In the genomic region with DNA sequence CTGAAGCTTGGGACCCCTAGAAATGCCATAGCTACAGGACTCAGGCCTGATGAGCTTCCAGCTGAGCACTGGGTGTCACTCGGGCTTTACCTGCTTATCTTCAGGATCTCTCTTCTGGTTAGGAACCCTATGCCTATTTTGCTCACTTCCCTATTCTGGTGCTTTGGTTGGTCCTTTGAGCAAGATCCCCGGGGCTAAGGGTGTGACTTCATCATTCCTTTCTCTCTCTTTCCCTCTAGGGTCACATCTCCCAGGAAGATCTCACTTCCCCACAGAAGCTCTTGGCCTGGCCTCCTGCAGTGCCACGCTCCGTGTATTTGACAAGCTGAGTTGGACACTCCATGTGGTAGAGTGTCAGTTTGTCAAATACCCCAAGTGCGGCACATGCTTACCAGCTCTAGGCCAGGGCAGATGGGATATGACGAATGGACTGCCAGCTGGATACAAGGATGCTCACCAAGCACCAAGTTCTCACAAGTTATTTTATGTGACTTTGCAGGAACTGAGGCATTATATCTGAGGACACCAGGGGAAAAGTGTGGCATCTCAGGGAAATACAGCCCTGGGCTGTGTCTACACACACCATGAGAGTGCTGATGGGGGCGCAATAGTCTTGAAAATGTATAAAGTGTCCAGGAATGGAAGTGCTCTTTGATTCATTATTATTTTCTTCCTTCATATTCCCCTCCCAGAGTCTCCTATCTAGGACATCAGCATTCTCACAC, we compare ENCODE assay signal across 1 cellular context.
TF ChIP-seq lines count a peak whose summit lies in the region.

No MANE protein-coding gene starts in this region.

TF ChIP-seq in K562, 482 proteins besides CTCF, POLR2A, EP300 and RAD21 (continued from another document and continues in another):
- TF ChIP-seq, protein P1, sequence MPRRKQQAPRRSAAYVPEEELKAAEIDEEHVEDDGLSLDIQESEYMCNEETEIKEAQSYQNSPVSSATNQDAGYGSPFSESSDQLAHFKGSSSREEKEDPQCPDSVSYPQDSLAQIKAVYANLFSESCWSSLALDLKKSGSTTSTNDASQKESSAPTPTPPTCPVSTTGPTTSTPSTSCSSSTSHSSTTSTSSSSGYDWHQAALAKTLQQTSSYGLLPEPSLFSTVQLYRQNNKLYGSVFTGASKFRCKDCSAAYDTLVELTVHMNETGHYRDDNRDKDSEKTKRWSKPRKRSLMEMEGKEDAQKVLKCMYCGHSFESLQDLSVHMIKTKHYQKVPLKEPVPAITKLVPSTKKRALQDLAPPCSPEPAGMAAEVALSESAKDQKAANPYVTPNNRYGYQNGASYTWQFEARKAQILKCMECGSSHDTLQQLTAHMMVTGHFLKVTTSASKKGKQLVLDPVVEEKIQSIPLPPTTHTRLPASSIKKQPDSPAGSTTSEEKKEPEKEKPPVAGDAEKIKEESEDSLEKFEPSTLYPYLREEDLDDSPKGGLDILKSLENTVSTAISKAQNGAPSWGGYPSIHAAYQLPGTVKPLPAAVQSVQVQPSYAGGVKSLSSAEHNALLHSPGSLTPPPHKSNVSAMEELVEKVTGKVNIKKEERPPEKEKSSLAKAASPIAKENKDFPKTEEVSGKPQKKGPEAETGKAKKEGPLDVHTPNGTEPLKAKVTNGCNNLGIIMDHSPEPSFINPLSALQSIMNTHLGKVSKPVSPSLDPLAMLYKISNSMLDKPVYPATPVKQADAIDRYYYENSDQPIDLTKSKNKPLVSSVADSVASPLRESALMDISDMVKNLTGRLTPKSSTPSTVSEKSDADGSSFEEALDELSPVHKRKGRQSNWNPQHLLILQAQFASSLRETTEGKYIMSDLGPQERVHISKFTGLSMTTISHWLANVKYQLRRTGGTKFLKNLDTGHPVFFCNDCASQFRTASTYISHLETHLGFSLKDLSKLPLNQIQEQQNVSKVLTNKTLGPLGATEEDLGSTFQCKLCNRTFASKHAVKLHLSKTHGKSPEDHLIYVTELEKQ (CRISPR knock-in tag; IDR thresholded peaks at IDR 0.05), result no peak
- no peak for TF ChIP-seq ZBTB1 (CRISPR knock-in tag; IDR thresholded peaks at IDR 0.05; ENCODE audit: borderline replicate concordance, low read depth)
- TF ChIP-seq TCF3 (CRISPR knock-in tag; IDR thresholded peaks at IDR 0.05), result no peak
- TF ChIP-seq, protein P2, sequence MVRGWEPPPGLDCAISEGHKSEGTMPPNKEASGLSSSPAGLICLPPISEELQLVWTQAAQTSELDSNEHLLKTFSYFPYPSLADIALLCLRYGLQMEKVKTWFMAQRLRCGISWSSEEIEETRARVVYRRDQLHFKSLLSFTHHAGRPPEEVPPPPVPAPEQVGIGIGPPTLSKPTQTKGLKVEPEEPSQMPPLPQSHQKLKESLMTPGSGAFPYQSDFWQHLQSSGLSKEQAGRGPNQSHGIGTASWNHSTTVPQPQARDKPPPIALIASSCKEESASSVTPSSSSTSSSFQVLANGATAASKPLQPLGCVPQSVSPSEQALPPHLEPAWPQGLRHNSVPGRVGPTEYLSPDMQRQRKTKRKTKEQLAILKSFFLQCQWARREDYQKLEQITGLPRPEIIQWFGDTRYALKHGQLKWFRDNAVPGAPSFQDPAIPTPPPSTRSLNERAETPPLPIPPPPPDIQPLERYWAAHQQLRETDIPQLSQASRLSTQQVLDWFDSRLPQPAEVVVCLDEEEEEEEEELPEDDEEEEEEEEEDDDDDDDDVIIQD (CRISPR knock-in tag; IDR thresholded peaks at IDR 0.05), result no peak
- TF ChIP-seq ERF (CRISPR knock-in tag; IDR thresholded peaks at IDR 0.05), result peak; percentile 20; the same call in 1 of the 2 replicates
- no peak for TF ChIP-seq ZNF124 (CRISPR knock-in tag; IDR thresholded peaks at IDR 0.05)
- TF ChIP-seq ZNF77 (CRISPR knock-in tag; IDR thresholded peaks at IDR 0.05), result no peak
- TF ChIP-seq, protein P3, sequence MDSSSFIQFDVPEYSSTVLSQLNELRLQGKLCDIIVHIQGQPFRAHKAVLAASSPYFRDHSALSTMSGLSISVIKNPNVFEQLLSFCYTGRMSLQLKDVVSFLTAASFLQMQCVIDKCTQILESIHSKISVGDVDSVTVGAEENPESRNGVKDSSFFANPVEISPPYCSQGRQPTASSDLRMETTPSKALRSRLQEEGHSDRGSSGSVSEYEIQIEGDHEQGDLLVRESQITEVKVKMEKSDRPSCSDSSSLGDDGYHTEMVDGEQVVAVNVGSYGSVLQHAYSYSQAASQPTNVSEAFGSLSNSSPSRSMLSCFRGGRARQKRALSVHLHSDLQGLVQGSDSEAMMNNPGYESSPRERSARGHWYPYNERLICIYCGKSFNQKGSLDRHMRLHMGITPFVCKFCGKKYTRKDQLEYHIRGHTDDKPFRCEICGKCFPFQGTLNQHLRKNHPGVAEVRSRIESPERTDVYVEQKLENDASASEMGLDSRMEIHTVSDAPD (CRISPR knock-in tag; IDR thresholded peaks at IDR 0.05), result no peak
- no peak for TF ChIP-seq ELF2 (CRISPR knock-in tag; IDR thresholded peaks at IDR 0.05)
- TF ChIP-seq ARHGAP35 (IDR thresholded peaks at IDR 0.05; ENCODE audit: partially characterized antibody), result no peak
- TF ChIP-seq, protein P4, sequence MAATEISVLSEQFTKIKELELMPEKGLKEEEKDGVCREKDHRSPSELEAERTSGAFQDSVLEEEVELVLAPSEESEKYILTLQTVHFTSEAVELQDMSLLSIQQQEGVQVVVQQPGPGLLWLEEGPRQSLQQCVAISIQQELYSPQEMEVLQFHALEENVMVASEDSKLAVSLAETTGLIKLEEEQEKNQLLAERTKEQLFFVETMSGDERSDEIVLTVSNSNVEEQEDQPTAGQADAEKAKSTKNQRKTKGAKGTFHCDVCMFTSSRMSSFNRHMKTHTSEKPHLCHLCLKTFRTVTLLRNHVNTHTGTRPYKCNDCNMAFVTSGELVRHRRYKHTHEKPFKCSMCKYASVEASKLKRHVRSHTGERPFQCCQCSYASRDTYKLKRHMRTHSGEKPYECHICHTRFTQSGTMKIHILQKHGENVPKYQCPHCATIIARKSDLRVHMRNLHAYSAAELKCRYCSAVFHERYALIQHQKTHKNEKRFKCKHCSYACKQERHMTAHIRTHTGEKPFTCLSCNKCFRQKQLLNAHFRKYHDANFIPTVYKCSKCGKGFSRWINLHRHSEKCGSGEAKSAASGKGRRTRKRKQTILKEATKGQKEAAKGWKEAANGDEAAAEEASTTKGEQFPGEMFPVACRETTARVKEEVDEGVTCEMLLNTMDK (IDR thresholded peaks at IDR 0.05; ENCODE audit: borderline replicate concordance, insufficient read depth, low read depth, low read length, poor library complexity, severe bottlenecking), result no peak
- no peak for TF ChIP-seq ZNF174 (CRISPR knock-in tag; IDR thresholded peaks at IDR 0.05)
- TF ChIP-seq ZNF274 (IDR thresholded peaks at IDR 0.05; ENCODE audit: borderline replicate concordance, low read depth, low read length), result no peak
- TF ChIP-seq RBM14 (IDR thresholded peaks at IDR 0.05; ENCODE audit: borderline replicate concordance, insufficient read depth, low read depth, low read length), result no peak
- 0 out of 2 replicates have a peak, but pooled peaks have one; percentile 50 for TF ChIP-seq GTF2E2 (tag; IDR thresholded peaks at IDR 0.05)
- no peak for TF ChIP-seq ZNF263 (CRISPR knock-in tag; IDR thresholded peaks at IDR 0.05; ENCODE audit: borderline replicate concordance)
- TF ChIP-seq MYC (IDR thresholded peaks at IDR 0.05; ENCODE audit: low read depth, low read length), result 0 out of 2 replicates have a peak, but pooled peaks have one; percentile 12
- no peak for TF ChIP-seq MYC (CRISPR knock-in tag; IDR thresholded peaks at IDR 0.05; ENCODE audit: borderline replicate concordance, low read depth)
- TF ChIP-seq ZKSCAN1 (IDR thresholded peaks at IDR 0.05; ENCODE audit: low read depth, low read length), result peak; percentile 48; the same call in 1 of the 2 replicates
- TF ChIP-seq ZSCAN29 (IDR thresholded peaks at IDR 0.05), result no peak
- TF ChIP-seq PHF8 (IDR thresholded peaks at IDR 0.05; ENCODE audit: borderline replicate concordance, low read length), result no peak
- TF ChIP-seq CBX3 (IDR thresholded peaks at IDR 0.05; ENCODE audit: borderline replicate concordance in 1 of 2, low read length in 2 of 2), result no peak
- no peak for TF ChIP-seq BRCA1 (IDR thresholded peaks at IDR 0.05)
- TF ChIP-seq BRCA1 (CRISPR knock-in tag; IDR thresholded peaks at IDR 0.05), result no peak
- peak; percentile 28; the same call in 1 of the 2 replicates for TF ChIP-seq POLR2AphosphoS2 (IDR thresholded peaks at IDR 0.05; ENCODE audit: low read length)
- TF ChIP-seq DMBX1 (CRISPR knock-in tag; IDR thresholded peaks at IDR 0.05; ENCODE audit: borderline replicate concordance), result peak; percentile 42
- TF ChIP-seq, protein P5, sequence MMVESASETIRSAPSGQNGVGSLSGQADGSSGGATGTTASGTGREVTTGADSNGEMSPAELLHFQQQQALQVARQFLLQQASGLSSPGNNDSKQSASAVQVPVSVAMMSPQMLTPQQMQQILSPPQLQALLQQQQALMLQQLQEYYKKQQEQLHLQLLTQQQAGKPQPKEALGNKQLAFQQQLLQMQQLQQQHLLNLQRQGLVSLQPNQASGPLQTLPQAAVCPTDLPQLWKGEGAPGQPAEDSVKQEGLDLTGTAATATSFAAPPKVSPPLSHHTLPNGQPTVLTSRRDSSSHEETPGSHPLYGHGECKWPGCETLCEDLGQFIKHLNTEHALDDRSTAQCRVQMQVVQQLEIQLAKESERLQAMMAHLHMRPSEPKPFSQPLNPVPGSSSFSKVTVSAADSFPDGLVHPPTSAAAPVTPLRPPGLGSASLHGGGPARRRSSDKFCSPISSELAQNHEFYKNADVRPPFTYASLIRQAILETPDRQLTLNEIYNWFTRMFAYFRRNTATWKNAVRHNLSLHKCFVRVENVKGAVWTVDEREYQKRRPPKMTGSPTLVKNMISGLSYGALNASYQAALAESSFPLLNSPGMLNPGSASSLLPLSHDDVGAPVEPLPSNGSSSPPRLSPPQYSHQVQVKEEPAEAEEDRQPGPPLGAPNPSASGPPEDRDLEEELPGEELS (CRISPR knock-in tag; IDR thresholded peaks at IDR 0.05; ENCODE audit: borderline replicate concordance), result no peak
- no peak for TF ChIP-seq KHSRP (IDR thresholded peaks at IDR 0.05)
- TF ChIP-seq SOX6 (IDR thresholded peaks at IDR 0.05), result no peak
- TF ChIP-seq, protein P6, sequence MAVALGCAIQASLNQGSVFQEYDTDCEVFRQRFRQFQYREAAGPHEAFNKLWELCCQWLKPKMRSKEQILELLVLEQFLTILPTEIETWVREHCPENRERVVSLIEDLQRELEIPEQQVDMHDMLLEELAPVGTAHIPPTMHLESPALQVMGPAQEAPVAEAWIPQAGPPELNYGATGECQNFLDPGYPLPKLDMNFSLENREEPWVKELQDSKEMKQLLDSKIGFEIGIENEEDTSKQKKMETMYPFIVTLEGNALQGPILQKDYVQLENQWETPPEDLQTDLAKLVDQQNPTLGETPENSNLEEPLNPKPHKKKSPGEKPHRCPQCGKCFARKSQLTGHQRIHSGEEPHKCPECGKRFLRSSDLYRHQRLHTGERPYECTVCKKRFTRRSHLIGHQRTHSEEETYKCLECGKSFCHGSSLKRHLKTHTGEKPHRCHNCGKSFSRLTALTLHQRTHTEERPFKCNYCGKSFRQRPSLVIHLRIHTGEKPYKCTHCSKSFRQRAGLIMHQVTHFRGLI (CRISPR knock-in tag; IDR thresholded peaks at IDR 0.05), result no peak
- no peak for TF ChIP-seq ZZZ3 (IDR thresholded peaks at IDR 0.05)
- TF ChIP-seq TCF7L2 (IDR thresholded peaks at IDR 0.05; ENCODE audit: low read depth, low read length), result no peak
- no peak for TF ChIP-seq SIN3A (IDR thresholded peaks at IDR 0.05; ENCODE audit: borderline replicate concordance in 2 of 2, control insufficient read depth in 1 of 2, low read depth in 2 of 2, low read length in 2 of 2)
- no peak for TF ChIP-seq PML (IDR thresholded peaks at IDR 0.05; ENCODE audit: low read length)
- TF ChIP-seq ZNF24 (IDR thresholded peaks at IDR 0.05), result no peak
- TF ChIP-seq ZNF507 (tag; conservative IDR thresholded peaks at IDR 0.05), result no peak
- no peak for TF ChIP-seq KAT7 (CRISPR knock-in tag; IDR thresholded peaks at IDR 0.05; ENCODE audit: borderline replicate concordance)
- TF ChIP-seq STAT5B (CRISPR knock-in tag; IDR thresholded peaks at IDR 0.05), result no peak
- no peak for TF ChIP-seq BRD4 (IDR thresholded peaks at IDR 0.05)
- TF ChIP-seq, protein P7, sequence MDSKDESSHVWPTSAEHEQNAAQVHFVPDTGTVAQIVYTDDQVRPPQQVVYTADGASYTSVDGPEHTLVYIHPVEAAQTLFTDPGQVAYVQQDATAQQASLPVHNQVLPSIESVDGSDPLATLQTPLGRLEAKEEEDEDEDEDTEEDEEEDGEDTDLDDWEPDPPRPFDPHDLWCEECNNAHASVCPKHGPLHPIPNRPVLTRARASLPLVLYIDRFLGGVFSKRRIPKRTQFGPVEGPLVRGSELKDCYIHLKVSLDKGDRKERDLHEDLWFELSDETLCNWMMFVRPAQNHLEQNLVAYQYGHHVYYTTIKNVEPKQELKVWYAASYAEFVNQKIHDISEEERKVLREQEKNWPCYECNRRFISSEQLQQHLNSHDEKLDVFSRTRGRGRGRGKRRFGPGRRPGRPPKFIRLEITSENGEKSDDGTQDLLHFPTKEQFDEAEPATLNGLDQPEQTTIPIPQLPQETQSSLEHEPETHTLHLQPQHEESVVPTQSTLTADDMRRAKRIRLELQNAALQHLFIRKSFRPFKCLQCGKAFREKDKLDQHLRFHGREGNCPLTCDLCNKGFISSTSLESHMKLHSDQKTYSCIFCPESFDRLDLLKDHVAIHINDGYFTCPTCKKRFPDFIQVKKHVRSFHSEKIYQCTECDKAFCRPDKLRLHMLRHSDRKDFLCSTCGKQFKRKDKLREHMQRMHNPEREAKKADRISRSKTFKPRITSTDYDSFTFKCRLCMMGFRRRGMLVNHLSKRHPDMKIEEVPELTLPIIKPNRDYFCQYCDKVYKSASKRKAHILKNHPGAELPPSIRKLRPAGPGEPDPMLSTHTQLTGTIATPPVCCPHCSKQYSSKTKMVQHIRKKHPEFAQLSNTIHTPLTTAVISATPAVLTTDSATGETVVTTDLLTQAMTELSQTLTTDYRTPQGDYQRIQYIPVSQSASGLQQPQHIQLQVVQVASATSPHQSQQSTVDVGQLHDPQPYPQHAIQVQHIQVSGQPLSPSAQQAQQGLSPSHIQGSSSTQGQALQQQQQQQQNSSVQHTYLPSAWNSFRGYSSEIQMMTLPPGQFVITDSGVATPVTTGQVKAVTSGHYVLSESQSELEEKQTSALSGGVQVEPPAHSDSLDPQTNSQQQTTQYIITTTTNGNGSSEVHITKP (IDR thresholded peaks at IDR 0.05; ENCODE audit: partially characterized antibody), result no peak
- TF ChIP-seq, protein P8, sequence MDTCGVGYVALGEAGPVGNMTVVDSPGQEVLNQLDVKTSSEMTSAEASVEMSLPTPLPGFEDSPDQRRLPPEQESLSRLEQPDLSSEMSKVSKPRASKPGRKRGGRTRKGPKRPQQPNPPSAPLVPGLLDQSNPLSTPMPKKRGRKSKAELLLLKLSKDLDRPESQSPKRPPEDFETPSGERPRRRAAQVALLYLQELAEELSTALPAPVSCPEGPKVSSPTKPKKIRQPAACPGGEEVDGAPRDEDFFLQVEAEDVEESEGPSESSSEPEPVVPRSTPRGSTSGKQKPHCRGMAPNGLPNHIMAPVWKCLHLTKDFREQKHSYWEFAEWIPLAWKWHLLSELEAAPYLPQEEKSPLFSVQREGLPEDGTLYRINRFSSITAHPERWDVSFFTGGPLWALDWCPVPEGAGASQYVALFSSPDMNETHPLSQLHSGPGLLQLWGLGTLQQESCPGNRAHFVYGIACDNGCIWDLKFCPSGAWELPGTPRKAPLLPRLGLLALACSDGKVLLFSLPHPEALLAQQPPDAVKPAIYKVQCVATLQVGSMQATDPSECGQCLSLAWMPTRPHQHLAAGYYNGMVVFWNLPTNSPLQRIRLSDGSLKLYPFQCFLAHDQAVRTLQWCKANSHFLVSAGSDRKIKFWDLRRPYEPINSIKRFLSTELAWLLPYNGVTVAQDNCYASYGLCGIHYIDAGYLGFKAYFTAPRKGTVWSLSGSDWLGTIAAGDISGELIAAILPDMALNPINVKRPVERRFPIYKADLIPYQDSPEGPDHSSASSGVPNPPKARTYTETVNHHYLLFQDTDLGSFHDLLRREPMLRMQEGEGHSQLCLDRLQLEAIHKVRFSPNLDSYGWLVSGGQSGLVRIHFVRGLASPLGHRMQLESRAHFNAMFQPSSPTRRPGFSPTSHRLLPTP (IDR thresholded peaks at IDR 0.05; ENCODE audit: borderline replicate concordance, extremely low read depth, insufficient read length), result no peak
